ENCODE assay signal across 24 cellular contexts in the genomic region with DNA sequence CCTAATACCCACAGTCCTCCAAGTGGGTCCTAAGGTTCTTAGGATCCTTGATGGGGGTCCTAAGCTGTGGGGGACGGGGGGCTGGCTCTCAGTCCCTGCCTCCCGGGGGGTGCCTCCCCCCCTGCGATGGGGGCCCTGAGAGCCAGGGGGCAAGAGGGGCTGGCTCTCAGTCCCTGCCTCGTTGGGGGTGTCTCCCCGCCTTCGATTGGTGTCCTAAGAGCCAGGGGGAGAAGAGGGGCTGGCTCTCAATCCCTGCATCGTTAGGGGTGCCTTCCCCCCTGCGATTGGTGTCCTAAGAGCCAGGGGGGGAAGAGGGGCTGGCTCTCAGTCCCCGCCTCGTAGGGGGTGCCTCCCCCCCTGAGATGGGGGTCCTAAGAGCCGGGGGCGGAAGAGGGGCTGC.
"Had no signal": no experiment of that assay in that cellular context is flagged by ENCODE, and none has a peak within 500 bp of the region (broad histone marks: within the 10 kb centered on the region; RNA-seq: fewer than 3 reads in every experiment).

No MANE protein-coding gene starts in this region.

- H3K9me3 ChIP-seq: SJSA1 had no signal

- ATAC-seq: K562 had no signal

- H3K4me3 ChIP-seq: K562, SJSA1, SK-N-MC had no signal

- H3K9ac ChIP-seq: KMS-11 had no signal

- H3K27me3 ChIP-seq: SJSA1 had no signal

- FAIRE-seq: HTR-8/SVneo, K562, RCC 7860 had no signal

- H3K4me2 ChIP-seq: KMS-11 had no signal

- H3K4me1 ChIP-seq: SJSA1 had no signal

- H3K27ac ChIP-seq: HL-60, KMS-11, SJSA1, SK-N-MC had no signal

- H3K36me3 ChIP-seq: SJSA1 had no signal

- DNase-seq: Kasumi-1, MM.1S, NCI-H1092 treated with DMSO at 0.1 percent for 48 hours, NCI-H1436, NCI-H187, NCI-H2029, NCI-H2081 treated with DMSO at 0.1 percent for 48 hours, NCI-H2171, NCI-H226, NCI-H446, NCI-H510A, NCI-H524 treated with DMSO at 0.1 percent for 48 hours, NCI-H69, NCI-H774, Right ventricle myocardium superior, RPMI8226, SIG-M5 had no signal
